ENCODE assay signal across 8 cellular contexts in the genomic region with DNA sequence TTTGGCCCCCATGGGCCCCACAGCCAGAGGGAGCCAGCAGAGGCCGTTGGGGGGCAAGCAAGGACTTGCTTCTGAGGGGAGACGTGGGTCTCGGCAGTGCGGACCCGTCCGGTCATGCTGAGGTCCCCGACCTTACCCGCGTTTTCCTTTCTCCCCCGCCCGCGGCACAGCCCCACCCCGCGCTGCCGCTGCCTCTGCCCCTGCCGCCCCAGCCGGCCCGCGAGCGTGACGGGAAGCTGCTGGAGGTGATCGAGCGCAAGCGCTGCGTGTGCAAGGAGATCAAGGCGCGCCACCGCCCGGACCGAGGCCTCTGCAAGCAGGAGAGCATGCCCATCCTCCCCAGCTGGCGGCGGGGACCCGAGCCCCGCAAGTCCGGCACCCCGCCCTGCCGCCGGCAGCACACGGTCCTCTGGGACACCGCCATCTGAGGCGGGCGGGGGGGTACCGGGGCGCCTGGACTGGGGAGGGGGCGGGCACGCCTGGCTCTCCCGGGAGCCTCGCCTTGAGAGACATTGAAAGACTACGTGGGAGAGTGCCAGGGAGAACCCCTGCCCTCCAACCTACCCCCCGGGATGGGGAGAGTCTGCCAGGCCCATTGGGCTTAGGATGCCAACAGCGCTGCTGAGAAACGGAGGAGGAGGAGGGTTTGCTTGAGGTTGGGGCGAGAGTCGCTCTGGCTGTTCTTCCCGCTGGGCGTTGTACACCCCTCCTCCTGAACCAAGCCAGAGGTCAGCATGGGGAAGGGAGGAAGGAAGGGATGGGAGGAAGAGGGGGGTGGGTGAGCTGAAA. TPM values are rescaled to one million over a fixed set of nuclear protein-coding genes. Genes with fewer than 3 reads are reported as not detected.
DNase-seq lines count a peak whose midpoint lies in the region; ATAC-seq, FAIRE-seq and TF ChIP-seq lines count a peak whose summit lies in the region.

No MANE protein-coding gene starts in this region.

- intact Hi-C loops in kidney (cut with DNase I), result no loop called here

- DNase-seq in SW480 (ENCODE audit: low spot score) (peak; percentile 52), astrocyte of the cerebellum (ENCODE audit: low read depth) (no peak), kidney (peak; percentile 88), NCI-H446 treated with DMSO at 0.1 percent for 48 hours (lab: John Stamatoyannopoulos, UW) (no peak)
- peak; percentile 36 for DNase-seq in stimulated activated CD4-positive, alpha-beta T cell treated with anti-CD3 and anti-CD28 coated beads, Interleukin-2, amount 100 ng/mL, for 4 hours (ENCODE audit: low read depth)

- in situ Hi-C loops in astrocyte of the cerebellum (cut with HindIII; ENCODE audit: low sequenced_read_pairs), result no loop called here

- no peak overlapping the region for H3K27ac ChIP-seq in kidney (ENCODE audit: low read depth in 2 of 2, low read length in 2 of 2)

- H3K4me3 ChIP-seq in astrocyte of the cerebellum (ENCODE audit: low read depth, low read length) (peak overlapping the region; percentile 7), kidney (ENCODE audit: low read length in 2 of 2) (peak overlapping the region in 1 of 2 donors; percentile 32)

- FAIRE-seq in kidney (lab: Jason Lieb, UNC), result no peak

- ATAC-seq in GM18867 (IDR thresholded peaks at IDR 0.05; ENCODE audit: unreplicated experiment) (no peak), GM21529 (IDR thresholded peaks at IDR 0.05; ENCODE audit: unreplicated experiment) (no peak)

- TF ChIP-seq CTCF in GM12872 (IDR thresholded peaks at IDR 0.05; ENCODE audit: insufficient read depth, low read depth, low read length) (0 out of 3 replicates have a peak, but pooled peaks have one; percentile 7), astrocyte of the cerebellum (IDR thresholded peaks at IDR 0.05; ENCODE audit: low read depth, low read length, missing control alignments) (no peak), kidney (IDR thresholded peaks at IDR 0.05; ENCODE audit: borderline replicate concordance, extremely low read depth, insufficient read depth) (no peak)

- H3K4me1 ChIP-seq in kidney (ENCODE audit: control insufficient read depth in 1 of 2, insufficient read depth in 1 of 2, low read depth in 1 of 2, low read length in 2 of 2), result peaks cover 0 to 5% of the 10 kb centered on the region in 2 donors

- H3K9me3 ChIP-seq in kidney (ENCODE audit: control insufficient read depth in 1 of 2, low read length in 2 of 2), result no peaks in the 10 kb centered on the region

- H3K36me3 ChIP-seq in kidney (ENCODE audit: control insufficient read depth in 1 of 2, insufficient read depth in 2 of 2, low read length in 2 of 2), result no peaks in the 10 kb centered on the region

- H3K9ac ChIP-seq in kidney (ENCODE audit: low read length in 2 of 2), result no peak overlapping the region

RNA-seq across cellular contexts. Expression of gene NYAP1, which starts 9.9 kb away (rescaled TPM):
- total RNA-seq in kidney, result 0.41 TPM
- 0.69 TPM for polyA plus RNA-seq in kidney (ENCODE audit: insufficient read depth, low read depth, low replicate concordance)

RNA-seq across cellular contexts. Expression of gene TSC22D4, which starts 14.7 kb away (rescaled TPM):
- 61.5 TPM for total RNA-seq in kidney
- 67.0 TPM for polyA plus RNA-seq in kidney (ENCODE audit: insufficient read depth, low read depth, low replicate concordance)

RNA-seq across cellular contexts. Expression of gene SPACDR, which starts 29.6 kb away (rescaled TPM):
- total RNA-seq in kidney, result 0.54 TPM
- polyA plus RNA-seq in kidney (ENCODE audit: insufficient read depth, low read depth, low replicate concordance), result not detected

RNA-seq across cellular contexts. Expression of gene AGFG2, which starts 45.3 kb away (rescaled TPM):
- total RNA-seq in kidney, result 37.3 TPM
- 24.3 TPM for polyA plus RNA-seq in kidney (ENCODE audit: insufficient read depth, low read depth, low replicate concordance)

RNA-seq across cellular contexts. Expression of gene PPP1R35, which starts 57.4 kb away (rescaled TPM):
- total RNA-seq in kidney, result 41.7 TPM
- polyA plus RNA-seq in kidney (ENCODE audit: insufficient read depth, low read depth, low replicate concordance), result 40.2 TPM

Comparison
In these comparisons a context has a peak if more than half of its experiments do, and no peak if none do; other contexts are left out.
1. DNase-seq: peak in SW480 (single experiment), kidney (single experiment) and stimulated activated CD4-positive, alpha-beta T cell treated with anti-CD3 and anti-CD28 coated beads, Interleukin-2, amount 100 ng/mL, for 4 hours (single experiment); none in astrocyte of the cerebellum (single experiment) and NCI-H446 treated with DMSO at 0.1 percent for 48 hours (single experiment).